In the genomic region with DNA sequence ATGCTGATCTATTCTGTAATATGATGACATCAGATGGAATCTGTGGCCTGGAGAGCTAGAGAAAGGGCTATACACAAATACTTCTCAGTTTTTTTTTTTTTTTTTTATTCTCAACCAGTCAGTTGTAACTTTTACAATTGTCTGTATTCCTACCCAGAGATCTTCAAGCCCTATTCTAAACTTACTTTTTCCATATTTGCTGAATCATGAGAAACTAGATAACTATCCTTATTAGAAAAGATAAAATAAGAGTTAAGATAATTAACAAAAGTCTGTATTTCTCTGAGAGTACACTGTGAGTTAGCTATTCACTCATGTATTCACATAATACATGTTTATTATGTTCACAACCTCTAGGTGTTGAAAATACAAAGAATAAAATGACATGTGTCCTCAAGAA, we compare ENCODE assay signal across 16 cellular contexts.
DNase-seq lines count a peak whose midpoint lies in the region.
"Had no signal": no experiment of that assay in that cellular context is flagged by ENCODE, and none has a peak within 500 bp of the region (broad histone marks: within the 10 kb centered on the region; RNA-seq: fewer than 3 reads in every experiment).

No MANE protein-coding gene starts in this region.

- H3K9me3 ChIP-seq in adipocyte (ENCODE audit: control insufficient read depth, low read length), result no peaks in the 10 kb centered on the region

- H3K36me3 ChIP-seq in adipocyte (ENCODE audit: control insufficient read depth, insufficient read depth, low read length, severe bottlenecking), result no peaks in the 10 kb centered on the region

- intact Hi-C loops in cardiac septum (cut with DNase I), result no loop called here

- H3K9ac ChIP-seq in adipocyte (ENCODE audit: low read length), result no peak overlapping the region

- no peaks in the 10 kb centered on the region for H3K4me1 Mint-ChIP-seq in activated naive CD4-positive, alpha-beta T cell treated with anti-CD3 and anti-CD28 coated beads, Interleukin-2, amount 10 ng/mL, durations not matched to agents 7 days and 5 days
- H3K4me1 Mint-ChIP-seq: B cell, CD14-positive monocyte had no signal

- CTCF ChIA-PET in activated naive CD4-positive, alpha-beta T cell treated with anti-CD3 and anti-CD28 coated beads, Interleukin-2, amount 10 ng/mL, durations not matched to agents 7 days and 5 days (lab: Charles Lee), result no interaction called here

- no peaks in the 10 kb centered on the region for H3K27me3 Mint-ChIP-seq in activated naive CD4-positive, alpha-beta T cell treated with anti-CD3 and anti-CD28 coated beads, Interleukin-2, amount 10 ng/mL, durations not matched to agents 7 days and 5 days
- H3K27me3 Mint-ChIP-seq: B cell had no signal

- H3K27me3 ChIP-seq in adipocyte (replicated peaks; ENCODE audit: control insufficient read depth, insufficient read depth, low read length), result no peaks in the 10 kb centered on the region

- DNase-seq in NCI-H2171 treated with DMSO at 0.1 percent for 48 hours (lab: John Stamatoyannopoulos, UW), result peak; percentile 27
- DNase-seq in NCI-H2171 (lab: John Stamatoyannopoulos, UW), result no peak
- peak; percentile 76 for DNase-seq in NCI-H69 (lab: John Stamatoyannopoulos, UW)
- DNase-seq in adipocyte (ENCODE audit: low read depth), result peak; percentile 22
- no peak for DNase-seq in effector CD4-positive, alpha-beta T cell
- no peak for DNase-seq in HCEC 1CT
- no peak for DNase-seq in cardiac septum (ENCODE audit: low spot score)
- no peak for DNase-seq in activated naive CD4-positive, alpha-beta T cell treated with anti-CD3 and anti-CD28 coated beads, Interleukin-2, amount 10 ng/mL, durations not matched to agents 7 days and 5 days
- DNase-seq: EL, GF-D8, Karpas-422, NCI-H187, SIG-M5 had no signal

- no peak overlapping the region for H3K4me3 Mint-ChIP-seq in activated naive CD4-positive, alpha-beta T cell treated with anti-CD3 and anti-CD28 coated beads, Interleukin-2, amount 10 ng/mL, durations not matched to agents 7 days and 5 days
- H3K4me3 Mint-ChIP-seq: B cell, CD14-positive monocyte, GM23338 had no signal

- H3K9me3 Mint-ChIP-seq in activated naive CD4-positive, alpha-beta T cell treated with anti-CD3 and anti-CD28 coated beads, Interleukin-2, amount 10 ng/mL, durations not matched to agents 7 days and 5 days, result peaks cover 3% of the 10 kb centered on the region

- no peak overlapping the region for H3K27ac Mint-ChIP-seq in activated naive CD4-positive, alpha-beta T cell treated with anti-CD3 and anti-CD28 coated beads, Interleukin-2, amount 10 ng/mL, durations not matched to agents 7 days and 5 days
- H3K27ac Mint-ChIP-seq: B cell, CD14-positive monocyte, GM23338 had no signal

- H3K4me3 ChIP-seq in adipocyte (ENCODE audit: low read length), result no peak overlapping the region
- H3K4me3 ChIP-seq: GM23338 had no signal

- no peaks in the 10 kb centered on the region for H3K36me3 Mint-ChIP-seq in activated naive CD4-positive, alpha-beta T cell treated with anti-CD3 and anti-CD28 coated beads, Interleukin-2, amount 10 ng/mL, durations not matched to agents 7 days and 5 days
- H3K36me3 Mint-ChIP-seq: CD14-positive monocyte had no signal

- H3K4me1 ChIP-seq in adipocyte (ENCODE audit: control insufficient read depth, insufficient read depth, low read length), result peaks cover 15% of the 10 kb centered on the region

Comparison
In these comparisons a context has a peak if more than half of its experiments do, and no peak if none do; other contexts are left out.
1. DNase-seq: peak in NCI-H2171 treated with DMSO at 0.1 percent for 48 hours (single experiment), NCI-H69 (single experiment) and adipocyte (single experiment); none in NCI-H2171 (single experiment), effector CD4-positive, alpha-beta T cell (single experiment), HCEC 1CT (single experiment), cardiac septum (single experiment) and activated naive CD4-positive, alpha-beta T cell treated with anti-CD3 and anti-CD28 coated beads, Interleukin-2, amount 10 ng/mL, durations not matched to agents 7 days and 5 days (single experiment).